In genomic region chr21:38788275-38788911, GRCh38 we compare ENCODE assay signal across 18 cellular contexts. TPM values are rescaled to one million over a fixed set of nuclear protein-coding genes. Genes with fewer than 3 reads are reported as not detected.
A peak's percentile ranks its signal among the peaks of the same experiment; 100 is the strongest.
DNase-seq lines count a peak whose midpoint lies in the region; ATAC-seq, FAIRE-seq and TF ChIP-seq lines count a peak whose summit lies in the region.
"Had no signal": no experiment of that assay in that cellular context is flagged by ENCODE, and none has a peak within 500 bp of the region (broad histone marks: within the 10 kb centered on the region; RNA-seq: fewer than 3 reads in every experiment).

No MANE protein-coding gene starts in this region.

- H3K4me2 ChIP-seq in K562 (ENCODE audit: insufficient read depth, low read length) (no peak overlapping the region), hepatocyte (peak overlapping the region; percentile 37)
- H3K4me2 ChIP-seq: GM23338 had no signal

- no peak for TF ChIP-seq POLR2A in K562 (conservative IDR thresholded peaks at IDR 0.05)

- no peak overlapping the region for H3K4me3 Mint-ChIP-seq in CD8-positive, alpha-beta T cell
- H3K4me3 Mint-ChIP-seq: CD4-positive, CD25-positive, alpha-beta regulatory T cell; GM23338 had no signal

- no peaks in the 10 kb centered on the region for H3K27me3 Mint-ChIP-seq in CD8-positive, alpha-beta T cell (ENCODE audit: low read depth)

- H3K9me1 ChIP-seq in K562 (ENCODE audit: control insufficient read depth, insufficient read depth, low read length), result no peaks in the 10 kb centered on the region

- 39% methylated on average over 4 of the region's 4 CpGs for WGBS in K562 (ENCODE audit: insufficient coverage, low coverage, missing lambda C conversion rate)
- 70% methylated on average over 4 of the region's 4 CpGs for WGBS in hepatocyte (ENCODE audit: low lambda C conversion rate, missing lambda C conversion rate)

- H3K9ac ChIP-seq in HUES6 (ENCODE audit: low read length) (no peak overlapping the region), K562 (ENCODE audit: insufficient read depth in 1 of 2, low read depth in 2 of 2, low read length in 2 of 2) (no peak overlapping the region)

- H4K20me1 ChIP-seq in K562 (replicated peaks; ENCODE audit: control insufficient read depth, insufficient read depth, low read length) (no peaks in the 10 kb centered on the region), hepatocyte (ENCODE audit: insufficient read depth, poor library complexity, severe bottlenecking) (no peaks in the 10 kb centered on the region)

- H3K4me3 ChIP-seq in HUES6 (ENCODE audit: low read depth, low read length), result no peak overlapping the region
- no peak overlapping the region for H3K4me3 ChIP-seq in K562
- H3K4me3 ChIP-seq in hepatocyte, result no peak overlapping the region
- no peak overlapping the region for H3K4me3 ChIP-seq in CD8-positive, alpha-beta T cell (ENCODE audit: low read depth, low read length)
- H3K4me3 ChIP-seq: coronary artery, GM23338, MG63 had no signal

- H3K27ac ChIP-seq in HUES6 (ENCODE audit: low read depth, low read length) (0 out of 2 replicates have a peak overlapping the region, but pooled peaks have one; percentile 9), K562 (ENCODE audit: extremely low read depth, low read depth, low read length) (no peak overlapping the region), hepatocyte (peak overlapping the region; percentile 91)
- H3K27ac ChIP-seq in CD8-positive, alpha-beta T cell (ENCODE audit: low read depth, low read length), result no peak overlapping the region
- H3K27ac ChIP-seq: coronary artery had no signal

- in situ Hi-C loops in K562 (cut with MboI), result no loop called here

- no peaks in the 10 kb centered on the region for H3K9me2 ChIP-seq in hepatocyte (replicated peaks; ENCODE audit: insufficient read depth)

- H2AFZ ChIP-seq in K562 (ENCODE audit: low read depth, low read length) (0 out of 2 replicates have a peak overlapping the region, but pooled peaks have one; percentile 39), hepatocyte (no peak overlapping the region)
- H2AFZ ChIP-seq: GM23338 had no signal

- TF ChIP-seq CTCF in K562 (IDR thresholded peaks at IDR 0.05 in 2 of 3, conservative IDR thresholded peaks at IDR 0.05 in 1 of 3; ENCODE audit: insufficient read depth in 2 of 3, low read depth in 1 of 3, low read length in 3 of 3) (no peak), hepatocyte (IDR thresholded peaks at IDR 0.05; ENCODE audit: poor library complexity) (no peak)
- TF ChIP-seq CTCF in CD8-positive, alpha-beta T cell (IDR thresholded peaks at IDR 0.05), result no peak

- no peak for DNase-seq in K562 (ENCODE audit: extremely low read depth in 1 of 4, low spot score in 3 of 4)
- DNase-seq in hepatocyte (ENCODE audit: low spot score), result no peak
- DNase-seq in NCI-H1105 treated with DMSO at 0.1 percent for 48 hours (lab: John Stamatoyannopoulos, UW), result no peak
- DNase-seq in CD8-positive, alpha-beta T cell, result no peak
- DNase-seq in occipital lobe (lab: John Stamatoyannopoulos, UW), result no peak
- DNase-seq: activated CD4-positive, alpha-beta T cell treated with anti-CD3 and anti-CD28 coated beads for 1 hour; activated effector memory CD4-positive, alpha-beta T cell treated with anti-CD3 and anti-CD28 coated beads, Interleukin-2, amount 50 U/mL, for 16 hours; aorta; CD4-positive, CD25-positive, alpha-beta regulatory T cell; nucleus accumbens; stimulated activated CD4-positive, alpha-beta T cell treated with anti-CD3 and anti-CD28 coated beads, Interleukin-2, amount 100 ng/mL, for 48 hours had no signal

- H3K36me3 ChIP-seq in HUES6 (ENCODE audit: control insufficient read depth, insufficient read depth, low read length) (no peaks in the 10 kb centered on the region), K562 (ENCODE audit: control insufficient read depth, insufficient read depth, low read length) (no peaks in the 10 kb centered on the region), hepatocyte (replicated peaks; ENCODE audit: insufficient read depth, low read depth) (no peaks in the 10 kb centered on the region)
- no peaks in the 10 kb centered on the region for H3K36me3 ChIP-seq in CD8-positive, alpha-beta T cell (ENCODE audit: insufficient read depth, low read length)
- H3K36me3 ChIP-seq: MG63 had no signal

- POLR2A ChIA-PET in K562 (lab: Yijun Ruan, JAX), result interaction anchor here (1.4 to 1.8 kb wide), 4 partner anchors 10 to 19 kb away, joined by 3 to 7 read pairs (median 6); partner anchors contain the start of gene ETS2
- POLR2A ChIA-PET in CD8-positive, alpha-beta T cell (lab: Charles Lee), result no interaction called here

- peaks cover 3% of the 10 kb centered on the region; the same call in 1 of the 2 replicates for H3K9me3 ChIP-seq in HUES6 (ENCODE audit: control insufficient read depth, insufficient read depth, low read depth, low read length)
- H3K9me3 ChIP-seq in K562 (replicated peaks; ENCODE audit: control insufficient read depth, insufficient read depth, low read depth, low read length), result no peaks in the 10 kb centered on the region; the same call in 1 of the 2 replicates
- H3K9me3 ChIP-seq in hepatocyte (ENCODE audit: low read depth), result no peaks in the 10 kb centered on the region
- no peaks in the 10 kb centered on the region for H3K9me3 ChIP-seq in CD8-positive, alpha-beta T cell (ENCODE audit: low read length)
- H3K9me3 ChIP-seq: MG63 had no signal

- no peak overlapping the region for H3K27ac Mint-ChIP-seq in CD8-positive, alpha-beta T cell
- H3K27ac Mint-ChIP-seq: CD4-positive, CD25-positive, alpha-beta regulatory T cell; GM23338 had no signal

- no peak for TF ChIP-seq EP300 in K562 (IDR thresholded peaks at IDR 0.05; ENCODE audit: low read length)

- no peak for FAIRE-seq in K562 (lab: Jason Lieb, UNC)
- FAIRE-seq: kidney had no signal

- H3K9me3 Mint-ChIP-seq in CD8-positive, alpha-beta T cell, result no peaks in the 10 kb centered on the region
- H3K9me3 Mint-ChIP-seq: GM23338 had no signal

- H3K79me2 ChIP-seq in K562 (ENCODE audit: control insufficient read depth, insufficient read depth, low read length), result no peaks in the 10 kb centered on the region
- H3K79me2 ChIP-seq in hepatocyte, result no peaks in the 10 kb centered on the region

- H3K4me1 ChIP-seq in HUES6 (ENCODE audit: control insufficient read depth, insufficient read depth, low read length), result peaks cover 19% of the 10 kb centered on the region
- H3K4me1 ChIP-seq in K562 (replicated peaks in 1 of 2; ENCODE audit: control insufficient read depth in 2 of 2, insufficient read depth in 2 of 2, low read length in 2 of 2), result peaks cover 12 to 23% of the 10 kb centered on the region in 2 experiments; a peak in 4 of 5 replicates
- peaks cover 31% of the 10 kb centered on the region for H3K4me1 ChIP-seq in hepatocyte (ENCODE audit: insufficient read depth)
- H3K4me1 ChIP-seq in CD8-positive, alpha-beta T cell (ENCODE audit: insufficient read depth, low read length), result no peaks in the 10 kb centered on the region

- CTCF ChIA-PET in K562 (lab: Yijun Ruan, JAX; ENCODE audit: low intra/inter-chr PET ratio), result no interaction called here
- CTCF ChIA-PET in CD8-positive, alpha-beta T cell (lab: Charles Lee), result no interaction called here

- peaks cover 6% of the 10 kb centered on the region for H3K4me1 Mint-ChIP-seq in CD8-positive, alpha-beta T cell (ENCODE audit: low read depth)

- no peak for ATAC-seq in K562
- no peak for ATAC-seq in HG02981 (IDR thresholded peaks at IDR 0.05; ENCODE audit: unreplicated experiment)
- no peak for ATAC-seq in CD8-positive, alpha-beta T cell
- ATAC-seq: sciatic nerve had no signal

- no TSS peak for BruUV-seq in K562 (replicated peaks; lab: Mats Ljungman, UMichigan)

- H3K27me3 ChIP-seq in HUES6 (ENCODE audit: control insufficient read depth, insufficient read depth, low read length) (no peaks in the 10 kb centered on the region), K562 (ENCODE audit: control insufficient read depth in 2 of 2, insufficient read depth in 2 of 2, low read length in 2 of 2) (no peaks in the 10 kb centered on the region), hepatocyte (no peaks in the 10 kb centered on the region)
- no peaks in the 10 kb centered on the region for H3K27me3 ChIP-seq in CD8-positive, alpha-beta T cell (ENCODE audit: insufficient read depth, low read length)
- H3K27me3 ChIP-seq: MG63 had no signal

- no peaks in the 10 kb centered on the region for H3K36me3 Mint-ChIP-seq in CD8-positive, alpha-beta T cell
- H3K36me3 Mint-ChIP-seq: CD4-positive, CD25-positive, alpha-beta regulatory T cell had no signal

- no peak for TF ChIP-seq RAD21 in K562 (CRISPR knock-in tag; conservative IDR thresholded peaks at IDR 0.05 in 1 of 2, IDR thresholded peaks at IDR 0.05 in 1 of 2)

- intact Hi-C loops in K562 (cut with micrococcal nuclease), result no loop called here
- intact Hi-C loops in CD8-positive, alpha-beta T cell (cut with DNase I, micrococcal nuclease), result no loop called here

TF ChIP-seq in K562, 482 proteins besides CTCF, POLR2A, EP300 and RAD21 (continues in another document):
- TF ChIP-seq ATF1 (CRISPR knock-in tag; IDR thresholded peaks at IDR 0.05) (no peak), ATF1 (tag; IDR thresholded peaks at IDR 0.05) (no peak), ERF (CRISPR knock-in tag; IDR thresholded peaks at IDR 0.05) (no peak), ZNF766 (CRISPR knock-in tag; conservative IDR thresholded peaks at IDR 0.05) (no peak)

RNA-seq across cellular contexts. Expression of gene ETS2, which starts 17.3 kb away (rescaled TPM):
- 11.0 and 16.7 TPM in 2 replicates for total RNA-seq in K562 (2011; cell fraction: chromatin; rRNA removed; ENCODE audit: low replicate concordance)
- 10.9 and 16.3 TPM in 2 replicates for total RNA-seq in K562 (2011; cell fraction: nucleolus; rRNA removed)
- total RNA-seq in K562 (2011; cell fraction: nucleoplasm; rRNA removed), result 9.7 and 11.9 TPM in 2 replicates
- total RNA-seq in K562 (2014; rRNA removed) (12.2 and 13.1 TPM in 2 replicates), K562 (2014; rRNA removed; fragmentation: Illumina TruSeq; extraction: Trizol) (11.2 and 11.5 TPM in 2 replicates), K562 (2015; rRNA removed; fragmentation: Illumina TruSeq; extraction: Trizol) (14.0 and 15.4 TPM in 2 replicates), K562 (2021) (24.4 and 26.2 TPM in 2 replicates), hepatocyte (91.9 and 95.1 TPM in 2 replicates), occipital lobe (9.8 TPM)
- polyA plus RNA-seq in K562 (2011; rRNA removed) (8.7 and 10.5 TPM in 2 replicates), K562 (2014; fragmentation: Illumina TruSeq; extraction: Trizol) (17.9 and 24.2 TPM in 2 replicates), K562 (2014; fragmentation: Nextera tagmentation; extraction: Ambion mirVana) (1 to 10 TPM; 1.7 to 2.2 TPM), K562 (2014; rRNA removed) (12.8 and 13.7 TPM in 2 replicates), hepatocyte (104 and 106 TPM in 2 replicates)
- polyA plus RNA-seq in K562 (2011; cell fraction: cytosol; rRNA removed), result 5.4 and 6.5 TPM in 2 replicates
- polyA plus RNA-seq in K562 (2011; cell fraction: nucleus; rRNA removed), result 17.0 and 22.9 TPM in 2 replicates
- 12.5 and 19.4 TPM in 2 replicates for polyA plus RNA-seq in K562 (2012)
- 6.7 and 7.2 TPM in 2 replicates for polyA minus RNA-seq in K562 (2011; rRNA and poly(A)+ RNA removed)
- polyA minus RNA-seq in K562 (2011; cell fraction: cytosol; rRNA and poly(A)+ RNA removed), result 7.4 and 11.6 TPM in 2 replicates
- polyA minus RNA-seq in K562 (2011; cell fraction: nucleus; rRNA and poly(A)+ RNA removed), result 9.2 and 9.9 TPM in 2 replicates
- 10 to 100 TPM in 1 of 2 experiments, 1 to 10 TPM in 1; 8.1 to 10.0 TPM for total RNA-seq in CD8-positive, alpha-beta T cell

Comparison
In these comparisons a context has a peak if more than half of its experiments do, and no peak if none do; other contexts are left out.
1. H3K27ac ChIP-seq: peak in HUES6 (single experiment) and hepatocyte (single experiment); none in K562 (single experiment) and CD8-positive, alpha-beta T cell (single experiment).